In the genomic region with DNA sequence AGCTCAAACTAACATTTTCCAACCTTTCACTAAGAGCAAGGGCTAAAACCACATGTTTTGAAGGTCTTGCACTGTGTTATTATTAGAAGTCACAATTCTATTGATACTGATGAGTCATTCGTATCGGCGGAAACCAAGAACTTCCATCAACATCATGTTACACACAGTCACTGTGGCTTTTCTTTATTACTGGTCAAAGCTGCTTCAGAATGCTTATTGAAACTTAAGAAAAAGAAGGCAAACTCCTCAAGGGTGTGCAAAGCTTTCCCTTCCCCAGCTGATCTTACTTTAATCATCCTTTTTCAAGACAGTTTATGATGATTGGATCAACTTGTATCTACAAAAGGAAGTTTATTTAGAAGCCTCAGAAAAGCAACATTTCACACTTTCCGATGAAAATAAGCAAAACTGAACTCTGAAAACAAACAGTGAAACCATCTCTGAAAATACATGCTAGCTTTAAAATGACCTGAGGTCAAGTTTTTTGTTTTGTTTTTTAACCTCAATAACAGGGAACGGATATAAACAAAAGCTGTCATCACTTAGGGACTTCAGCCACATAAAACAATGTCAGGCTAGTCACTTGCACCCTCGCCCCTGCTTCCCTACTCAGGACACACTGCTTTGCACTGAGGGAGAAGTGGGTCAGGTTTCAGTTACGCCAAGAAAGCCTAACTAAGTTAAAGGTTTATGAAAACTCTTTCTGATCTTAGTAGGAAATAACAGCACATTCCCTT, we compare ENCODE assay signal across 9 cellular contexts. TPM values are rescaled to one million over a fixed set of nuclear protein-coding genes. Genes with fewer than 3 reads are reported as not detected.
DNase-seq lines count a peak whose midpoint lies in the region; ATAC-seq, FAIRE-seq and TF ChIP-seq lines count a peak whose summit lies in the region.
"Had no signal": no experiment of that assay in that cellular context is flagged by ENCODE, and none has a peak within 500 bp of the region (broad histone marks: within the 10 kb centered on the region; RNA-seq: fewer than 3 reads in every experiment).

No MANE protein-coding gene starts in this region.

- H3K4me3 ChIP-seq in H1 (ENCODE audit: extremely low read depth in 1 of 4, insufficient read depth in 2 of 4, low read depth in 3 of 4, low read length in 4 of 4): no peak overlapping the region
- H3K4me3 ChIP-seq: lung had no signal

- WGBS in H1 (ENCODE audit: extremely low coverage in 1 of 2, insufficient coverage in 1 of 2, insufficient read length in 1 of 2, insufficient replicate concordance in 2 of 2, low coverage in 1 of 2, low lambda C conversion rate in 2 of 2, missing lambda C conversion rate in 1 of 2), 2 experiments: 73% methylated on average over 7 of the region's 7 CpGs; no CpG with 5 or more reads in 1 of the 2 experiments

- TF ChIP-seq POLR2A in H1 (IDR thresholded peaks at IDR 0.05; ENCODE audit: control extremely low read depth in 1 of 2, low read depth in 2 of 2, low read length in 2 of 2): no peak

- H3K9ac ChIP-seq in H1 (replicated peaks in 1 of 4; ENCODE audit: extremely low read depth in 1 of 4, low read depth in 3 of 4, low read length in 3 of 4): no peak overlapping the region; a peak in 1 of 7 replicates

- no peak overlapping the region for H3K27ac ChIP-seq in H1 (ENCODE audit: low read depth, low read length)

- no peak overlapping the region for H3K14ac ChIP-seq in H1 (ENCODE audit: insufficient read length)

- no peaks in the 10 kb centered on the region for H3K79me1 ChIP-seq in H1 (ENCODE audit: low read depth, low read length)

- no peak for TF ChIP-seq EP300 in H1 (IDR thresholded peaks at IDR 0.05; ENCODE audit: borderline replicate concordance in 1 of 2, low read depth in 2 of 2, low read length in 2 of 2)

- H3K27me3 ChIP-seq in H1 (replicated peaks in 1 of 4; ENCODE audit: control insufficient read depth in 3 of 4, extremely low read depth in 1 of 4, insufficient read depth in 3 of 4, low read length in 3 of 4): no peaks in the 10 kb centered on the region

- no peaks in the 10 kb centered on the region for H3K23me2 ChIP-seq in H1 (ENCODE audit: low read depth, low read length)

- no peaks in the 10 kb centered on the region for H3K36me3 ChIP-seq in H1 (ENCODE audit: control insufficient read depth in 2 of 4, insufficient read depth in 4 of 4, low read length in 3 of 4)

- H3K9me3 ChIP-seq in H1 (ENCODE audit: insufficient read depth in 2 of 2, low read depth in 1 of 2, low read length in 1 of 2): no peaks in the 10 kb centered on the region

- H3K36me3 Mint-ChIP-seq in activated T-cell treated with anti-CD3 and anti-CD28 coated beads, Interleukin-2, amount 50 U/mL, for 24 hours (ENCODE audit: low read depth): peaks cover 61% of the 10 kb centered on the region
- H3K36me3 Mint-ChIP-seq in nephron (ENCODE audit: low read depth): no peaks in the 10 kb centered on the region

- POLR2A ChIA-PET in H1 (lab: Charles Lee; ENCODE audit: partially characterized antibody): interaction anchor here (2.6 kb wide), 1 partner anchor 13 kb away, joined by 7 read pairs; no protein-coding TSS in a partner anchor

- H2BK12ac ChIP-seq in H1 (ENCODE audit: low read depth, low read length): no peak overlapping the region

- no peak overlapping the region for H3K4ac ChIP-seq in H1 (replicated peaks; ENCODE audit: insufficient read length, low read depth, low read length)

- TF ChIP-seq RAD21 in H1 (IDR thresholded peaks at IDR 0.05 in 1 of 2, conservative IDR thresholded peaks at IDR 0.05 in 1 of 2; ENCODE audit: low read depth in 2 of 2, low read length in 2 of 2): no peak

- peak overlapping the region; percentile 96 for H3K27ac Mint-ChIP-seq in activated T-cell treated with anti-CD3 and anti-CD28 coated beads, Interleukin-2, amount 50 U/mL, for 24 hours
- H3K27ac Mint-ChIP-seq in nephron: peak overlapping the region; percentile 75 to 95 (median 83)

- FAIRE-seq in H1 (lab: Jason Lieb, UNC): peak; percentile 24

- H3K18ac ChIP-seq in H1 (ENCODE audit: extremely low read depth, low read length): no peak overlapping the region

- H3K23ac ChIP-seq in H1 (ENCODE audit: insufficient read length): no peak overlapping the region

- CTCF ChIA-PET in H1 (lab: Charles Lee; ENCODE audit: partially characterized antibody): interaction anchor here (0.6 to 16.3 kb wide), 25 partner anchors 10 to 343 kb away, joined by 3 to 234 read pairs (median 5); no protein-coding TSS in a partner anchor

- no peak overlapping the region for H2AFZ ChIP-seq in H1 (ENCODE audit: low read length)

- H3K4me1 Mint-ChIP-seq in activated T-cell treated with anti-CD3 and anti-CD28 coated beads, Interleukin-2, amount 50 U/mL, for 24 hours (ENCODE audit: low read depth): peaks cover 89% of the 10 kb centered on the region
- H3K4me1 Mint-ChIP-seq in nephron: peaks cover 44% of the 10 kb centered on the region

- 0 out of 4 replicates have a peak overlapping the region, but pooled peaks have one; percentile 19 to 20 for H3K4me2 ChIP-seq in H1 (ENCODE audit: insufficient read depth in 1 of 2, low read depth in 2 of 2, low read length in 2 of 2)

- no peak overlapping the region for H2BK5ac ChIP-seq in H1 (ENCODE audit: low read depth, low read length)

- H3K9me3 Mint-ChIP-seq in activated T-cell treated with anti-CD3 and anti-CD28 coated beads, Interleukin-2, amount 50 U/mL, for 24 hours: no peaks in the 10 kb centered on the region
- no peaks in the 10 kb centered on the region for H3K9me3 Mint-ChIP-seq in nephron

- no peak for TF ChIP-seq CTCF in H1 (IDR thresholded peaks at IDR 0.05; ENCODE audit: control extremely low read depth in 1 of 3, insufficient read depth in 1 of 3, low read depth in 1 of 3, low read length in 3 of 3)
- no peak for TF ChIP-seq CTCF in nephron (IDR thresholded peaks at IDR 0.05; ENCODE audit: unreplicated experiment in 3 of 3)

- no peaks in the 10 kb centered on the region for H3K79me2 ChIP-seq in H1 (ENCODE audit: control insufficient read depth in 1 of 2, insufficient read depth in 2 of 2, low read length in 2 of 2)

- no peak for DNase-seq in activated T-cell treated with anti-CD3 and anti-CD28 coated beads, Interleukin-2, amount 50 U/mL, for 24 hours
- DNase-seq in activated T-cell treated with anti-CD3 and anti-CD28 coated beads, Interleukin-2, amount 50 U/mL, for 48 hours: no peak
- DNase-seq in RPMI7951 (ENCODE audit: low read depth) (peak; percentile 69), H1 (ENCODE audit: low read depth in 1 of 2, low spot score in 2 of 2) (no peak), ureter (ENCODE audit: low spot score) (no peak), 8988T (no peak)

- H3K56ac ChIP-seq in H1 (replicated peaks; ENCODE audit: insufficient read length, low read depth, low read length): no peak overlapping the region

- H2BK120ac ChIP-seq in H1 (replicated peaks; ENCODE audit: low read depth, low read length): no peak overlapping the region

- no peaks in the 10 kb centered on the region for H4K20me1 ChIP-seq in H1 (replicated peaks in 1 of 2; ENCODE audit: control insufficient read depth in 1 of 2, insufficient read depth in 2 of 2, low read length in 2 of 2)

- H3K4me3 Mint-ChIP-seq in activated T-cell treated with anti-CD3 and anti-CD28 coated beads, Interleukin-2, amount 50 U/mL, for 24 hours: peak overlapping the region; percentile 76
- H3K4me3 Mint-ChIP-seq in nephron: peak overlapping the region; percentile 73 to 84 (median 76)

- no peak overlapping the region for H2AK5ac ChIP-seq in H1 (ENCODE audit: low read depth, low read length)

- H2BK15ac ChIP-seq in H1 (ENCODE audit: low read length): no peak overlapping the region

- H3K4me1 ChIP-seq in H1 (replicated peaks in 1 of 4; ENCODE audit: control insufficient read depth in 3 of 4, insufficient read depth in 4 of 4, low read length in 3 of 4): peaks cover 7 to 19% (median 12%) of the 10 kb centered on the region in 4 experiments; a peak in 6 of 7 replicates

- no peak overlapping the region for H2BK20ac ChIP-seq in H1 (ENCODE audit: low read length)

- H4K8ac ChIP-seq in H1 (ENCODE audit: extremely low read depth, insufficient read depth, low read length): no peak overlapping the region

- no peaks in the 10 kb centered on the region for H3K27me3 Mint-ChIP-seq in activated T-cell treated with anti-CD3 and anti-CD28 coated beads, Interleukin-2, amount 50 U/mL, for 24 hours
- H3K27me3 Mint-ChIP-seq in nephron (ENCODE audit: low read depth): peaks cover 8% of the 10 kb centered on the region

- H4K91ac ChIP-seq in H1 (replicated peaks; ENCODE audit: insufficient read length, low read length): no peak overlapping the region

- no peak overlapping the region for H4K5ac ChIP-seq in H1 (ENCODE audit: insufficient read length, low read depth, low read length)

- ATAC-seq in HG02970 (IDR thresholded peaks at IDR 0.05; ENCODE audit: low FRiP score, unreplicated experiment): peak; percentile 68

TF ChIP-seq in H1, 55 proteins besides CTCF, POLR2A, EP300 and RAD21 (continues in another document):
- no peak for TF ChIP-seq RXRA (IDR thresholded peaks at IDR 0.05; ENCODE audit: insufficient read depth, low read depth, low read length)
- no peak for TF ChIP-seq CHD2 (IDR thresholded peaks at IDR 0.05; ENCODE audit: low read length)
- TF ChIP-seq ASH2L (IDR thresholded peaks at IDR 0.05; ENCODE audit: low read length): no peak
- TF ChIP-seq KDM1A (IDR thresholded peaks at IDR 0.05; ENCODE audit: borderline replicate concordance, low read length): no peak
- TF ChIP-seq SRF (IDR thresholded peaks at IDR 0.05; ENCODE audit: low read depth, low read length): no peak
- TF ChIP-seq BCL11A (IDR thresholded peaks at IDR 0.05; ENCODE audit: low read depth in 2 of 2, low read length in 2 of 2): no peak
- no peak for TF ChIP-seq ZNF274 (IDR thresholded peaks at IDR 0.05; ENCODE audit: borderline replicate concordance, extremely low read depth, low read length)
- TF ChIP-seq, protein P1, sequence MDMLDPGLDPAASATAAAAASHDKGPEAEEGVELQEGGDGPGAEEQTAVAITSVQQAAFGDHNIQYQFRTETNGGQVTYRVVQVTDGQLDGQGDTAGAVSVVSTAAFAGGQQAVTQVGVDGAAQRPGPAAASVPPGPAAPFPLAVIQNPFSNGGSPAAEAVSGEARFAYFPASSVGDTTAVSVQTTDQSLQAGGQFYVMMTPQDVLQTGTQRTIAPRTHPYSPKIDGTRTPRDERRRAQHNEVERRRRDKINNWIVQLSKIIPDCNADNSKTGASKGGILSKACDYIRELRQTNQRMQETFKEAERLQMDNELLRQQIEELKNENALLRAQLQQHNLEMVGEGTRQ (IDR thresholded peaks at IDR 0.05; ENCODE audit: low read length): no peak

RNA-seq across cellular contexts. Expression of a gene that starts 11.7 kb away (rescaled TPM):
- total RNA-seq in RPMI7951 (2014; rRNA removed; shearing (Covaris generic)): 1.4 and 2.0 TPM in 2 replicates
- 5.9 and 8.0 TPM in 2 replicates for total RNA-seq in H1 (2021; fragmentation: NEBNext Ultra II Directional; extraction: Animal tissue kit (Norgen Biotek cat#: 25700))
- 1.8 and 1.9 TPM in 2 replicates for polyA plus RNA-seq in H1 (2011; rRNA removed)
- 1.6 TPM for polyA plus RNA-seq in H1 (2011; cell fraction: cytosol; rRNA removed)
- polyA plus RNA-seq in H1 (2011; cell fraction: nucleus; rRNA removed): 3.7 TPM
- polyA plus RNA-seq in H1 (2012, experiment 1 of 2): 1.8 to 3.4 TPM (median 2.7 TPM) in 4 replicates
- 0.37 TPM for polyA plus RNA-seq in H1 (2012, experiment 2 of 2)
- polyA plus RNA-seq in H1 (2013, experiment 1 of 2): 1.2 TPM
- polyA plus RNA-seq in H1 (2013, experiment 2 of 2): 0.88 TPM
- 6.7 and 10.3 TPM in 2 replicates for polyA minus RNA-seq in H1 (2011; rRNA and poly(A)+ RNA removed)
- polyA minus RNA-seq in H1 (2011; cell fraction: cytosol; rRNA and poly(A)+ RNA removed): 2.6 TPM
- 23.8 TPM for polyA minus RNA-seq in H1 (2011; cell fraction: nucleus; rRNA and poly(A)+ RNA removed)
- 4.3 TPM for total RNA-seq in ureter
